Comparison of ENCODE assay signal across 2 cellular contexts in the genomic region with DNA sequence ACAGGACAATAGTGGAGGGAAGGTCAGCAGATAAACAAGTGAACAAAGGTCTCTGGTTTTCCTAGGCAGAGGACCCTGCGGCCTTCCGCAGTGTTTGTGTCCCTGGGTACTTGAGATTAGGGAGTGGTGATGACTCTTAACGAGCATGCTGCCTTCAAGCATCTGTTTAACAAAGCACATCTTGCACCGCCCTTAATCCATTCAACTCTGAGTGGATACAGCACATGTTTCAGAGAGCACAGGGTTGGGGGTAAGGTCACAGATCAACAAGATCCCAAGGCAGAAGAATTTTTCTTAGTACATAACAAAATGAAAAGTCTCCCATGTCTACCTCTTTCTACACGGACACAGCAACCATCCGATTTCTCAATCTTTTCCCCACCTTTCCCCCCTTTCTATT. TPM values are rescaled to one million over a fixed set of nuclear protein-coding genes. Genes with fewer than 3 reads are reported as not detected.
"Had no signal": no experiment of that assay in that cellular context is flagged by ENCODE, and none has a peak within 500 bp of the region (broad histone marks: within the 10 kb centered on the region; RNA-seq: fewer than 3 reads in every experiment).

No MANE protein-coding gene starts in this region.

RNA-seq across cellular contexts. Expression of gene CLDN3, which starts 26.6 kb away (rescaled TPM):
- total RNA-seq: G401, GM12878 had no signal

RNA-seq across cellular contexts. Expression of gene METTL27, which starts 45.7 kb away (rescaled TPM):
- total RNA-seq: G401 had no signal
